ENCODE assay signal across 8 cellular contexts in genomic region chr17:76527430-76528111, GRCh38. TPM values are rescaled to one million over a fixed set of nuclear protein-coding genes. Genes with fewer than 3 reads are reported as not detected.
DNase-seq lines count a peak whose midpoint lies in the region; ATAC-seq and TF ChIP-seq lines count a peak whose summit lies in the region.

No MANE protein-coding gene starts in this region.

- no peaks in the 10 kb centered on the region for H3K9me2 ChIP-seq in DOHH2 (replicated peaks; ENCODE audit: control insufficient read depth, low read length)

- H3F3A ChIP-seq in DOHH2 (ENCODE audit: control insufficient read depth, insufficient read depth) = no peaks in the 10 kb centered on the region; the same call in 1 of the 2 replicates

- peak overlapping the region; percentile 72 for H3K4me3 ChIP-seq in DOHH2 (ENCODE audit: low read length)
- no peak overlapping the region for H3K4me3 ChIP-seq in endodermal cell (ENCODE audit: low read length)

- H3K27me3 ChIP-seq in DOHH2 (ENCODE audit: control insufficient read depth, low read length) (0 out of 2 replicates have a peak, but pooled peaks cover 3% of the 10 kb centered on the region), endodermal cell (ENCODE audit: control insufficient read depth, insufficient read depth, low read length, poor library complexity, severe bottlenecking) (peaks cover 5% of the 10 kb centered on the region)

- TF ChIP-seq CTCF in DOHH2 (IDR thresholded peaks at IDR 0.05; ENCODE audit: low read depth, low read length, poor library complexity, severe bottlenecking) = no peak
- TF ChIP-seq CTCF in WTC11 (IDR thresholded peaks at IDR 0.05) = no peak
- peak; percentile 61 for TF ChIP-seq CTCF in endodermal cell (conservative IDR thresholded peaks at IDR 0.05)
- TF ChIP-seq CTCF in omental fat pad (IDR thresholded peaks at IDR 0.05) = peak in 1 of 3 donors; percentile 26

- no peak overlapping the region for H3K9ac ChIP-seq in endodermal cell (ENCODE audit: extremely low read depth, low read length, poor library complexity, severe bottlenecking)

- no peaks in the 10 kb centered on the region for H3K79me2 ChIP-seq in DOHH2 (ENCODE audit: control insufficient read depth, low read length)

- H3K9me3 ChIP-seq in DOHH2 (ENCODE audit: control insufficient read depth, insufficient read depth, low read length) (no peaks in the 10 kb centered on the region), endodermal cell (ENCODE audit: control insufficient read depth, low read length) (no peaks in the 10 kb centered on the region)

- H3K27ac Mint-ChIP-seq in WTC11 (no peak overlapping the region), endodermal cell (no peak overlapping the region)

- H3K9me3 Mint-ChIP-seq in WTC11 = no peaks in the 10 kb centered on the region
- no peaks in the 10 kb centered on the region for H3K9me3 Mint-ChIP-seq in endodermal cell

- H3K4me3 Mint-ChIP-seq in WTC11 (no peak overlapping the region), endodermal cell (no peak overlapping the region)

- H3K27ac ChIP-seq in DOHH2 (ENCODE audit: low read depth, low read length) = peak overlapping the region; percentile 83
- H3K27ac ChIP-seq in endodermal cell (ENCODE audit: low read depth, low read length) = no peak overlapping the region

- CTCF ChIA-PET in WTC11 (lab: Charles Lee) = interaction anchor here (0.8 to 2.9 kb wide), 25 partner anchors 8 to 180 kb away, joined by 3 to 23 read pairs (median 4); partner anchors contain the start of genes CYGB and PRCD

- 50 to 65% methylated on average over 8 to 22 of the region's 26 CpGs for WGBS in endodermal cell (ENCODE audit: insufficient coverage in 1 of 2, insufficient read length in 1 of 2), 2 experiments

- no peaks in the 10 kb centered on the region for H3K36me3 ChIP-seq in DOHH2 (ENCODE audit: control insufficient read depth, low read length)
- no peaks in the 10 kb centered on the region for H3K36me3 ChIP-seq in endodermal cell (ENCODE audit: control insufficient read depth, insufficient read depth, low read length)

- H3K4me1 ChIP-seq in DOHH2 (ENCODE audit: control insufficient read depth, low read length) = peaks cover 42% of the 10 kb centered on the region
- H3K4me1 ChIP-seq in endodermal cell (ENCODE audit: control insufficient read depth, insufficient read depth, low read length) = no peaks in the 10 kb centered on the region

- DNase-seq in WTC11 (ENCODE audit: low spot score) = peak; percentile 64
- peak; percentile 94 for DNase-seq in endodermal cell
- peak; percentile 62 for DNase-seq in omental fat pad (ENCODE audit: low spot score)

- peaks cover 19% of the 10 kb centered on the region for H3K27me3 Mint-ChIP-seq in WTC11 (ENCODE audit: low read depth)
- H3K27me3 Mint-ChIP-seq in endodermal cell (ENCODE audit: insufficient read depth) = peaks cover 15% of the 10 kb centered on the region

- POLR2A ChIA-PET in WTC11 (lab: Charles Lee) = no interaction called here

- H3K4me2 ChIP-seq in DOHH2 (ENCODE audit: low read length) = peak overlapping the region; percentile 90

- ATAC-seq in HG02610 (IDR thresholded peaks at IDR 0.05; ENCODE audit: unreplicated experiment) = peak; percentile 43
- ATAC-seq in WTC11 = peak; percentile 68
- ATAC-seq in omental fat pad (ENCODE audit: low FRiP score) = peak; percentile 90
- ATAC-seq in HG02870 (IDR thresholded peaks at IDR 0.05; ENCODE audit: unreplicated experiment) = no peak
- ATAC-seq in HG03565 (IDR thresholded peaks at IDR 0.05; ENCODE audit: unreplicated experiment) = no peak
- no peak for ATAC-seq in HG03439 (IDR thresholded peaks at IDR 0.05; ENCODE audit: unreplicated experiment)

- H3K4me1 Mint-ChIP-seq in WTC11 = peaks cover 27% of the 10 kb centered on the region
- peaks cover 13% of the 10 kb centered on the region for H3K4me1 Mint-ChIP-seq in endodermal cell

- H3K36me3 Mint-ChIP-seq in WTC11 (no peaks in the 10 kb centered on the region), endodermal cell (ENCODE audit: low read depth) (no peaks in the 10 kb centered on the region)

- H4K20me1 ChIP-seq in DOHH2 (ENCODE audit: control insufficient read depth, insufficient read depth, low read depth, low read length) = no peaks in the 10 kb centered on the region

TF ChIP-seq in WTC11, 78 proteins besides CTCF, POLR2A, EP300 and RAD21:
- TF ChIP-seq GABPB1 (CRISPR knock-in tag; IDR thresholded peaks at IDR 0.05) (peak; percentile 29; the same call in 1 of the 2 replicates), PRDM15 (CRISPR knock-in tag; IDR thresholded peaks at IDR 0.05) (0 out of 2 replicates have a peak, but pooled peaks have one; percentile 26), ZNF219 (CRISPR knock-in tag; IDR thresholded peaks at IDR 0.05; ENCODE audit: borderline replicate concordance) (no peak)

RNA-seq across cellular contexts. Expression of gene CYGB, which starts 9.9 kb away (rescaled TPM):
- 3.6 to 5.3 TPM (median 5.1 TPM) in 3 replicates for total RNA-seq in WTC11 (2021)
- total RNA-seq in endodermal cell = 1 to 10 TPM; 2.0 to 3.4 TPM
- 3.3 TPM for polyA plus RNA-seq in endodermal cell (2013, experiment 1 of 2)
- polyA plus RNA-seq in endodermal cell (2013, experiment 2 of 2) = 2.3 TPM
- 10 to 100 TPM; 18.9 to 46.2 (median 35.2) TPM for total RNA-seq in omental fat pad

RNA-seq across cellular contexts. Expression of gene PRCD, which starts 12.3 kb away (rescaled TPM):
- total RNA-seq in WTC11 (2021) (2.7 to 4.5 TPM (median 4.0 TPM) in 3 replicates), endodermal cell (1 to 10 TPM; 3.2 to 4.8 TPM), omental fat pad (10 to 100 TPM in 1 of 4 donors, 1 to 10 TPM in 3; 2.3 to 20.0 (median 3.5) TPM)
- 0.50 TPM for polyA plus RNA-seq in endodermal cell (2013, experiment 1 of 2)
- 2.2 TPM for polyA plus RNA-seq in endodermal cell (2013, experiment 2 of 2)

RNA-seq across cellular contexts. Expression of gene RHBDF2, which starts 26.3 kb away (rescaled TPM):
- total RNA-seq in WTC11 (2021) (28.6 to 33.0 TPM (median 31.5 TPM) in 3 replicates), endodermal cell (10 to 100 TPM; 28.5 to 31.1 TPM), omental fat pad (10 to 100 TPM; 29.9 to 77.9 (median 56.7) TPM)
- 6.1 TPM for polyA plus RNA-seq in endodermal cell (2013, experiment 1 of 2)
- 6.0 TPM for polyA plus RNA-seq in endodermal cell (2013, experiment 2 of 2)

RNA-seq across cellular contexts. Expression of gene ST6GALNAC2, which starts 58.1 kb away (rescaled TPM):
- 0.30 TPM in 1 of 3 replicates, not detected in the others for total RNA-seq in WTC11 (2021)
- total RNA-seq in endodermal cell = 10 to 100 TPM; 15.1 to 26.9 TPM
- polyA plus RNA-seq in endodermal cell (2013, experiment 1 of 2) = 3.5 TPM
- polyA plus RNA-seq in endodermal cell (2013, experiment 2 of 2) = 3.6 TPM
- total RNA-seq in omental fat pad = 10 to 100 TPM in 2 of 4 donors, 1 to 10 TPM in 2; 4.2 to 12.1 (median 9.7) TPM

Comparison
In these comparisons a context has a peak if more than half of its experiments do, and no peak if none do; other contexts are left out.
1. ATAC-seq: peak in HG02610 (single experiment), WTC11 (single experiment) and omental fat pad (single experiment); none in HG02870 (single experiment), HG03565 (single experiment) and HG03439 (single experiment).
2. Peak in every context shown above with its lines, with median percentiles within 50 percentile points of each other: DNase-seq.